27 cellular contexts compared by ENCODE assay signal in genomic region chr6:7122684-7123083, GRCh38. TPM values are rescaled to one million over a fixed set of nuclear protein-coding genes. Genes with fewer than 3 reads are reported as not detected.
"Had no signal": no experiment of that assay in that cellular context is flagged by ENCODE, and none has a peak within 500 bp of the region (broad histone marks: within the 10 kb centered on the region; RNA-seq: fewer than 3 reads in every experiment).

No MANE protein-coding gene starts in this region.

- H3K4me2 ChIP-seq: neural progenitor cell had no signal

- H3K9me3 Mint-ChIP-seq: natural killer cell; nephron; neural progenitor cell; stimulated activated effector memory CD8-positive, alpha-beta T cell treated with anti-CD3 and anti-CD28 coated beads, Interleukin-12 subunit alpha, Interleukin-12 subunit beta, amount 100 ng/mL, for 72 hours; stimulated activated naive B cell treated with anti-CD40 and anti-IgM and Interleukin-4, amounts not matched to agents 10 μg/mL and 1 μg/mL and 100 μg/mL, for 72 hours; stimulated activated naive CD8-positive, alpha-beta T cell treated with anti-CD3 and anti-CD28 coated beads, Interleukin-15, Interleukin-2, amounts not matched to agents 100 ng/mL and 50 ng/mL, for 24 hours; type B pancreatic cell had no signal

- H3K4me1 ChIP-seq: prostate gland had no signal

- H3K27ac ChIP-seq: neural progenitor cell, pancreas, prostate gland, sigmoid colon, stomach, thoracic aorta, thyroid gland, tibial nerve, upper lobe of right lung, uterus had no signal

- ATAC-seq: naive thymus-derived CD4-positive, alpha-beta T cell; natural killer cell; right cardiac atrium; stimulated activated effector memory CD8-positive, alpha-beta T cell treated with anti-CD3 and anti-CD28 coated beads, Interleukin-12 subunit alpha, Interleukin-12 subunit beta, amount 100 ng/mL, for 72 hours; stimulated activated naive B cell treated with anti-CD40 and anti-IgM and Interleukin-4, amounts not matched to agents 10 μg/mL and 1 μg/mL and 100 μg/mL, for 72 hours; upper lobe of right lung had no signal

- H3K27ac Mint-ChIP-seq: natural killer cell; nephron; neural progenitor cell; stimulated activated effector memory CD8-positive, alpha-beta T cell treated with anti-CD3 and anti-CD28 coated beads, Interleukin-12 subunit alpha, Interleukin-12 subunit beta, amount 100 ng/mL, for 72 hours; stimulated activated naive B cell treated with anti-CD40 and anti-IgM and Interleukin-4, amounts not matched to agents 10 μg/mL and 1 μg/mL and 100 μg/mL, for 72 hours; stimulated activated naive CD8-positive, alpha-beta T cell treated with anti-CD3 and anti-CD28 coated beads, Interleukin-15, Interleukin-2, amounts not matched to agents 100 ng/mL and 50 ng/mL, for 24 hours had no signal

- H3K4me3 Mint-ChIP-seq: naive thymus-derived CD4-positive, alpha-beta T cell; natural killer cell; nephron; neural progenitor cell; stimulated activated effector memory CD8-positive, alpha-beta T cell treated with anti-CD3 and anti-CD28 coated beads, Interleukin-12 subunit alpha, Interleukin-12 subunit beta, amount 100 ng/mL, for 72 hours; stimulated activated naive B cell treated with anti-CD40 and anti-IgM and Interleukin-4, amounts not matched to agents 10 μg/mL and 1 μg/mL and 100 μg/mL, for 72 hours; stimulated activated naive CD8-positive, alpha-beta T cell treated with anti-CD3 and anti-CD28 coated beads, Interleukin-15, Interleukin-2, amounts not matched to agents 100 ng/mL and 50 ng/mL, for 24 hours; type B pancreatic cell had no signal

- H3K9me3 ChIP-seq: pancreas, prostate gland, right lobe of liver, sigmoid colon, stomach, thoracic aorta, thyroid gland, tibial nerve, upper lobe of right lung, uterus had no signal

- H3K36me3 Mint-ChIP-seq: natural killer cell; stimulated activated effector memory CD8-positive, alpha-beta T cell treated with anti-CD3 and anti-CD28 coated beads, Interleukin-12 subunit alpha, Interleukin-12 subunit beta, amount 100 ng/mL, for 72 hours had no signal

- H2AFZ ChIP-seq: neural progenitor cell had no signal

- H3K4me3 ChIP-seq: neural progenitor cell, pancreas, prostate gland, right lobe of liver, sigmoid colon, stomach, thoracic aorta, thyroid gland, tibial nerve, upper lobe of right lung, uterus had no signal

- H3K27me3 ChIP-seq: neural progenitor cell, pancreas, right lobe of liver, sigmoid colon, stomach, thyroid gland, tibial nerve, upper lobe of right lung, uterus had no signal

- DNase-seq: naive thymus-derived CD4-positive, alpha-beta T cell; natural killer cell; nucleus accumbens; pancreas; right cardiac atrium; right lobe of liver; sigmoid colon; small intestine; stimulated activated CD4-positive, alpha-beta T cell treated with anti-CD3 and anti-CD28 coated beads, Interleukin-15, amount 100 ng/mL, for 24 hours; stimulated activated CD4-positive, alpha-beta T cell treated with anti-CD3 and anti-CD28 coated beads, Interleukin-2, amount 100 ng/mL, for 24 hours; stimulated activated CD4-positive, alpha-beta T cell treated with anti-CD3 and anti-CD28 coated beads, Interleukin-2, amount 100 ng/mL, for 48 hours; stimulated activated CD4-positive, alpha-beta T cell treated with anti-CD3 and anti-CD28 coated beads, Interleukin-4, amount 100 ng/mL, for 24 hours; stimulated activated naive B cell treated with anti-CD40 and anti-IgM and Interleukin-4, amounts not matched to agents 10 μg/mL and 1 μg/mL and 100 μg/mL, for 72 hours; stimulated activated naive CD4-positive, alpha-beta T cell treated with Interleukin-2 at 50 U/mL for 16 hours; stomach; thyroid gland; upper lobe of right lung; uterus had no signal

- H3K36me3 ChIP-seq: neural progenitor cell, pancreas, prostate gland, sigmoid colon, thyroid gland, uterus had no signal

- H3K9ac ChIP-seq: neural progenitor cell had no signal

- H3K27me3 Mint-ChIP-seq: naive thymus-derived CD4-positive, alpha-beta T cell; stimulated activated naive B cell treated with anti-CD40 and anti-IgM and Interleukin-4, amounts not matched to agents 10 μg/mL and 1 μg/mL and 100 μg/mL, for 72 hours; stimulated activated naive CD8-positive, alpha-beta T cell treated with anti-CD3 and anti-CD28 coated beads, Interleukin-15, Interleukin-2, amounts not matched to agents 100 ng/mL and 50 ng/mL, for 24 hours; type B pancreatic cell had no signal

RNA-seq across cellular contexts. Expression of gene RREB1, which starts 14.9 kb away (rescaled TPM):
- polyA plus RNA-seq: neural cell had no signal
